In the genomic region with DNA sequence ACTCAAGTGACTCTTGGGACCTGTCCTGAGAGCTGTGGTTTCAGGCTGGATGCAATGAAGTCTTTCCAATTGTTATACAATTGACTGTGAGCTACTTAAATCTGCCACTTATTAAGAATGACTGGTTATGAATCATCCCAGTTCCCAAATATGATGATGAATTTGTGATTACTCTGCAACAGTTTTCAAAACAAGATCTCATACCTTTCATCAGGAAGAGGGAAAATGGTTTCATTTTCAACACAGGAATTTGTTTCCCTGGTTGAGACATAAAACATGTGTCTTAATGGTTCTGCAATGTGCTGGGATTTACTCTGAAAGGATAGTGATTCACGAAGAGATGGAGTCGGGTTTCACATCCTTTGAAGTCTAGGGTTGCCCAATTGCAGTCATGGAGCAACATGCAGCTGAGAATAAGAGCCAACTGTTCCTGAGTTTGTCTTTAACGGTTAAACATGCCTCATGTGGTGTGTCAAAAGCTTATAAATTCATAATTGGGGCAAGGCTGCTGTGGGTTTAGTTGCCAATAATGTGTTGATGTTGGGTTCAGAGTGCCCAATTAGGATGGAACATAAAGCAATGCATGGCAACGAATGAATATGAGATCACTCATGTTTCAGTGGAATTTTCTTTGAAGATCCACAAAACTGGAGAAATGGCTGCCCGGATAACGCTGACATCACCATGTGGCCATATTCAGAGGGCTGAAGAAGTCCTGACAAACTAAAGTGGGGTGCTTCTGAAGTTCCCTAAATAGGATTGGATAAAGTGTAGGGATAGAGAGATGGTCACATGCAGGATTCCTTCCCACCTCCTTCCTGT, we compare ENCODE assay signal across 9 cellular contexts. TPM values are rescaled to one million over a fixed set of nuclear protein-coding genes. Genes with fewer than 3 reads are reported as not detected.
DNase-seq lines count a peak whose midpoint lies in the region; ATAC-seq, FAIRE-seq and TF ChIP-seq lines count a peak whose summit lies in the region.
"Had no signal": no experiment of that assay in that cellular context is flagged by ENCODE, and none has a peak within 500 bp of the region (broad histone marks: within the 10 kb centered on the region; RNA-seq: fewer than 3 reads in every experiment).

No MANE protein-coding gene starts in this region.

- no peak for FAIRE-seq in GM19239 (lab: Jason Lieb, UNC)
- FAIRE-seq: frontal cortex had no signal

- H3K9ac ChIP-seq in H9 (ENCODE audit: extremely low read depth, insufficient read length, low read length) = no peak overlapping the region

- no peak overlapping the region for H2AK5ac ChIP-seq in H9 (ENCODE audit: insufficient read length, low read length)

- peaks cover 2% of the 10 kb centered on the region; the same call in 1 of the 2 replicates for H3K4me1 ChIP-seq in H9 (ENCODE audit: insufficient read depth, low read length)
- peaks cover 41% of the 10 kb centered on the region for H3K4me1 ChIP-seq in RWPE2 (ENCODE audit: insufficient read depth, poor library complexity, severe bottlenecking)
- H3K4me1 ChIP-seq in upper lobe of left lung = peaks cover 0 to 15% (median 12%) of the 10 kb centered on the region in 4 donors

- H3K79me1 ChIP-seq in H9 (ENCODE audit: insufficient read depth, low read depth, low read length, poor library complexity, severe bottlenecking) = no peaks in the 10 kb centered on the region

- no peak overlapping the region for H2BK20ac ChIP-seq in H9 (ENCODE audit: low read depth, low read length, poor library complexity, severe bottlenecking)

- H3K23me2 ChIP-seq in H9 (ENCODE audit: insufficient read length, low read depth, low read length, poor library complexity, severe bottlenecking) = no peaks in the 10 kb centered on the region

- H3K4me3 Mint-ChIP-seq in H9 = no peak overlapping the region
- H3K4me3 Mint-ChIP-seq: stimulated activated naive CD8-positive, alpha-beta T cell treated with anti-CD3 and anti-CD28 coated beads, Interleukin-15, Interleukin-2, amounts not matched to agents 100 ng/mL and 50 ng/mL, for 24 hours had no signal

- no peaks in the 10 kb centered on the region for H3K9me3 ChIP-seq in H9 (ENCODE audit: control insufficient read depth, low read depth, low read length)
- H3K9me3 ChIP-seq in RWPE2 (ENCODE audit: severe bottlenecking) = no peaks in the 10 kb centered on the region
- H3K9me3 ChIP-seq in upper lobe of left lung = no peaks in the 10 kb centered on the region

- no peak overlapping the region for H3K27ac ChIP-seq in H9 (ENCODE audit: insufficient read length, low read depth, low read length)
- H3K27ac ChIP-seq in RWPE2 (ENCODE audit: poor library complexity, severe bottlenecking) = peak overlapping the region; percentile 96
- peak overlapping the region; percentile 44 to 68 (median 65) for H3K27ac ChIP-seq in upper lobe of left lung

- ATAC-seq in RWPE2 (ENCODE audit: low read depth) = peak; percentile 76
- peak; percentile 70 to 97 for ATAC-seq in left cardiac atrium
- peak; percentile 83 to 90 for ATAC-seq in upper lobe of left lung (ENCODE audit: low FRiP score in 2 of 2)

- TF ChIP-seq EP300 in upper lobe of left lung (IDR thresholded peaks at IDR 0.05) = peak in 3 of 4 donors; percentile 3 to 69 (median 43)

- H2AFZ ChIP-seq in H9 (ENCODE audit: low read length) = no peak overlapping the region

- H2BK5ac ChIP-seq in H9 (ENCODE audit: insufficient read length, low read length) = no peak overlapping the region

- no peak overlapping the region for H3K4me3 ChIP-seq in RWPE2 (ENCODE audit: severe bottlenecking)
- H3K4me3 ChIP-seq in upper lobe of left lung = no peak overlapping the region

- no peak for TF ChIP-seq POLR2A in upper lobe of left lung (IDR thresholded peaks at IDR 0.05)

- no peak overlapping the region for H2BK120ac ChIP-seq in H9 (ENCODE audit: low read depth, low read length, poor library complexity, severe bottlenecking)

- no peak overlapping the region for H3T11ph ChIP-seq in H9 (ENCODE audit: low read length)

- H3K14ac ChIP-seq in H9 (ENCODE audit: insufficient read depth, low read length) = no peak overlapping the region

- no peaks in the 10 kb centered on the region for H3K79me2 ChIP-seq in H9 (ENCODE audit: insufficient read depth, low read length)

- peaks cover 0 to 11% of the 10 kb centered on the region in 2 experiments; a peak in 2 of 5 replicates for H3K9me3 Mint-ChIP-seq in H9
- H3K9me3 Mint-ChIP-seq: stimulated activated naive CD8-positive, alpha-beta T cell treated with anti-CD3 and anti-CD28 coated beads, Interleukin-15, Interleukin-2, amounts not matched to agents 100 ng/mL and 50 ng/mL, for 24 hours had no signal

- no peaks in the 10 kb centered on the region for H3K27me3 ChIP-seq in H9 (ENCODE audit: insufficient read depth, low read length)
- H3K27me3 ChIP-seq in RWPE2 (ENCODE audit: insufficient read depth, poor library complexity, severe bottlenecking) = no peaks in the 10 kb centered on the region
- no peaks in the 10 kb centered on the region for H3K27me3 ChIP-seq in upper lobe of left lung

- no peak overlapping the region for H4K8ac ChIP-seq in H9 (replicated peaks; ENCODE audit: insufficient read length, low read depth, low read length)

- H3K36me3 ChIP-seq in RWPE2 (ENCODE audit: low read depth) = no peaks in the 10 kb centered on the region
- H3K36me3 ChIP-seq in upper lobe of left lung = no peaks in the 10 kb centered on the region

- peak; percentile 40 for DNase-seq in H9
- DNase-seq in RWPE2 (ENCODE audit: low spot score) = peak; percentile 91
- DNase-seq in left cardiac atrium = no peak
- DNase-seq in upper lobe of left lung = peak in 1 of 2 donors; percentile 48
- no peak for DNase-seq in GM19239 (ENCODE audit: insufficient read length, low spot score)
- no peak for DNase-seq in stimulated activated CD4-positive, alpha-beta T cell treated with anti-CD3 and anti-CD28 coated beads, Interleukin-2, amount 100 ng/mL, for 48 hours
- DNase-seq in midbrain (lab: John Stamatoyannopoulos, UW) = no peak

- TF ChIP-seq CTCF in H9 (conservative IDR thresholded peaks at IDR 0.05) = no peak
- TF ChIP-seq CTCF in RWPE2 (IDR thresholded peaks at IDR 0.05; ENCODE audit: poor library complexity, severe bottlenecking) = no peak
- TF ChIP-seq CTCF in upper lobe of left lung (IDR thresholded peaks at IDR 0.05) = no peak

- no peak overlapping the region for H3K18ac ChIP-seq in H9 (ENCODE audit: insufficient read length, low read depth, low read length)

- H2BK15ac ChIP-seq in H9 (ENCODE audit: low read depth, low read length) = no peak overlapping the region

- no peaks in the 10 kb centered on the region; the same call in 1 of the 2 replicates for H3K27me3 Mint-ChIP-seq in H9 (ENCODE audit: low read depth)

- H3K4me1 Mint-ChIP-seq in H9 = peaks cover 0 to 12% of the 10 kb centered on the region in 2 experiments; a peak in 3 of 4 replicates

- no peak overlapping the region for H3K4ac ChIP-seq in H9 (ENCODE audit: low read depth, low read length)

- H3K56ac ChIP-seq in H9 (ENCODE audit: insufficient read length, low read depth, low read length) = no peak overlapping the region

- intact Hi-C loops in left cardiac atrium (cut with DNase I) = no loop called here

- H3K27ac Mint-ChIP-seq in H9 = no peak overlapping the region
- H3K27ac Mint-ChIP-seq: stimulated activated naive CD8-positive, alpha-beta T cell treated with anti-CD3 and anti-CD28 coated beads, Interleukin-15, Interleukin-2, amounts not matched to agents 100 ng/mL and 50 ng/mL, for 24 hours had no signal

- no peaks in the 10 kb centered on the region for H4K20me1 ChIP-seq in H9 (ENCODE audit: control insufficient read depth, insufficient read depth, insufficient read length)

- no peak overlapping the region for H2BK12ac ChIP-seq in H9 (ENCODE audit: insufficient read length, low read depth, low read length)

- no CpG with 5 or more reads among the region's 6 CpGs for WGBS in H9 (ENCODE audit: extremely low coverage, insufficient read length, low lambda C conversion rate)
- WGBS in upper lobe of left lung, 2 donors = 33 to 54% methylated on average over 6 of the region's 6 CpGs

- no peak overlapping the region for H4K91ac ChIP-seq in H9 (ENCODE audit: insufficient read length, low read depth, low read length)

- H4K5ac ChIP-seq in H9 (ENCODE audit: insufficient read length, low read depth, low read length) = no peak overlapping the region

- H3K4me2 ChIP-seq in H9 (ENCODE audit: insufficient read depth, insufficient read length, low read length) = peak overlapping the region; percentile 4

- H3K36me3 Mint-ChIP-seq in H9 (ENCODE audit: insufficient read depth in 1 of 3, low read depth in 3 of 3) = peaks cover 0 to 5% (median 0%) of the 10 kb centered on the region in 3 experiments; a peak in 1 of 7 replicates

- no peak overlapping the region for H3K23ac ChIP-seq in H9 (ENCODE audit: insufficient read length, low read depth, low read length)

RNA-seq across cellular contexts. Expression of a gene that starts 41.0 kb away (rescaled TPM):
- not detected in 2 replicates for total RNA-seq in H9 (2021)
- total RNA-seq in left cardiac atrium = not detected
- 10 to 100 TPM in 1 of 6 donors, 1 to 10 TPM in 1, under 1 TPM in 3, not detected in 1; 0.13 to 31.0 (median 0.61) TPM for total RNA-seq in upper lobe of left lung

Comparison
In these comparisons a context has a peak if more than half of its experiments do, and no peak if none do; other contexts are left out.
1. DNase-seq: peak in H9 (single experiment) and RWPE2 (single experiment); none in left cardiac atrium (single experiment), GM19239 (single experiment), stimulated activated CD4-positive, alpha-beta T cell treated with anti-CD3 and anti-CD28 coated beads, Interleukin-2, amount 100 ng/mL, for 48 hours (0 of 2) and midbrain (single experiment).
2. Peak in every context shown above with its lines, with median percentiles within 50 percentile points of each other: ATAC-seq.